ENCODE assay signal across 12 cellular contexts in genomic region chr7:65946895-65947294, GRCh38. TPM values are rescaled to one million over a fixed set of nuclear protein-coding genes. Genes with fewer than 3 reads are reported as not detected.
DNase-seq lines count a peak whose midpoint lies in the region; ATAC-seq, FAIRE-seq and TF ChIP-seq lines count a peak whose summit lies in the region.
"Had no signal": no experiment of that assay in that cellular context is flagged by ENCODE, and none has a peak within 500 bp of the region (broad histone marks: within the 10 kb centered on the region; RNA-seq: fewer than 3 reads in every experiment).

No MANE protein-coding gene starts in this region.

- no peaks in the 10 kb centered on the region for H3K79me2 ChIP-seq in keratinocyte (ENCODE audit: control insufficient read depth, insufficient read depth, low read length)

- no peak overlapping the region for H2AFZ ChIP-seq in keratinocyte (ENCODE audit: control insufficient read depth, low read length)
- H2AFZ ChIP-seq: hepatocyte had no signal

- H3K9me3 ChIP-seq in keratinocyte (ENCODE audit: control insufficient read depth, low read depth, low read length): no peaks in the 10 kb centered on the region
- H3K9me3 ChIP-seq in upper lobe of right lung: no peaks in the 10 kb centered on the region
- H3K9me3 ChIP-seq: Peyer's patch had no signal

- no peak overlapping the region for H3K4me3 Mint-ChIP-seq in activated CD4-positive, alpha-beta T cell treated with anti-CD3 and anti-CD28 coated beads, Interleukin-2, amount 10 ng/mL, durations not matched to agents 7 days and 5 days

- no peaks in the 10 kb centered on the region for H3K36me3 Mint-ChIP-seq in activated CD4-positive, alpha-beta T cell treated with anti-CD3 and anti-CD28 coated beads, Interleukin-2, amount 10 ng/mL, durations not matched to agents 7 days and 5 days (ENCODE audit: low read depth)

- CTCF ChIA-PET in activated CD4-positive, alpha-beta T cell treated with anti-CD3 and anti-CD28 coated beads, Interleukin-2, amount 10 ng/mL, durations not matched to agents 7 days and 5 days (lab: Charles Lee): no interaction called here

- no peaks in the 10 kb centered on the region for H3K9me3 Mint-ChIP-seq in activated CD4-positive, alpha-beta T cell treated with anti-CD3 and anti-CD28 coated beads, Interleukin-2, amount 10 ng/mL, durations not matched to agents 7 days and 5 days

- no peak for FAIRE-seq in keratinocyte (lab: Jason Lieb, UNC)

- H3K4me2 ChIP-seq in keratinocyte (ENCODE audit: control insufficient read depth, extremely low read depth, insufficient read depth, low read depth, low read length): no peak overlapping the region
- H3K4me2 ChIP-seq: hepatocyte, smooth muscle cell had no signal

- H3K27ac ChIP-seq in keratinocyte (ENCODE audit: control insufficient read depth, insufficient read depth, low read length): peak overlapping the region; percentile 11
- no peak overlapping the region for H3K27ac ChIP-seq in upper lobe of right lung
- H3K27ac ChIP-seq: hepatocyte, Peyer's patch had no signal

- H3K4me1 Mint-ChIP-seq in activated CD4-positive, alpha-beta T cell treated with anti-CD3 and anti-CD28 coated beads, Interleukin-2, amount 10 ng/mL, durations not matched to agents 7 days and 5 days: peaks cover 1% of the 10 kb centered on the region

- H3K4me1 ChIP-seq in keratinocyte (ENCODE audit: control insufficient read depth, extremely low read depth, insufficient read depth, low read length): no peaks in the 10 kb centered on the region
- H3K4me1 ChIP-seq in upper lobe of right lung: no peaks in the 10 kb centered on the region
- H3K4me1 ChIP-seq: Peyer's patch had no signal

- no peaks in the 10 kb centered on the region for H3K27me3 Mint-ChIP-seq in activated CD4-positive, alpha-beta T cell treated with anti-CD3 and anti-CD28 coated beads, Interleukin-2, amount 10 ng/mL, durations not matched to agents 7 days and 5 days

- POLR2A ChIA-PET in activated CD4-positive, alpha-beta T cell treated with anti-CD3 and anti-CD28 coated beads, Interleukin-2, amount 10 ng/mL, durations not matched to agents 7 days and 5 days (lab: Charles Lee): no interaction called here

- H3K27ac Mint-ChIP-seq in activated CD4-positive, alpha-beta T cell treated with anti-CD3 and anti-CD28 coated beads, Interleukin-2, amount 10 ng/mL, durations not matched to agents 7 days and 5 days: no peak overlapping the region

- H3K9me1 ChIP-seq in keratinocyte (ENCODE audit: control insufficient read depth, extremely low read depth, insufficient read depth, low read length): no peaks in the 10 kb centered on the region

- no peaks in the 10 kb centered on the region for H3K36me3 ChIP-seq in keratinocyte (ENCODE audit: control insufficient read depth in 2 of 2, extremely low read depth in 1 of 2, insufficient read depth in 2 of 2, low read length in 2 of 2)
- H3K36me3 ChIP-seq in upper lobe of right lung: no peaks in the 10 kb centered on the region
- H3K36me3 ChIP-seq: Peyer's patch had no signal

- no peak overlapping the region for H3K9ac ChIP-seq in keratinocyte (ENCODE audit: control insufficient read depth, extremely low read depth, insufficient read depth, low read length)

- no peaks in the 10 kb centered on the region for H4K20me1 ChIP-seq in keratinocyte (ENCODE audit: control insufficient read depth, extremely low read depth, insufficient read depth, low read length)

- TF ChIP-seq CTCF in astrocyte of the spinal cord (IDR thresholded peaks at IDR 0.05; ENCODE audit: low read depth, low read length) (no peak), keratinocyte (optimal IDR thresholded peaks at IDR 0.05 in 1 of 3, IDR thresholded peaks at IDR 0.05 in 1 of 3, conservative IDR thresholded peaks at IDR 0.05 in 1 of 3; ENCODE audit: extremely low read depth in 1 of 3, insufficient read depth in 2 of 3, low read length in 3 of 3) (no peak), upper lobe of right lung (IDR thresholded peaks at IDR 0.05) (no peak)

- in situ Hi-C loops in astrocyte of the spinal cord (cut with HindIII; ENCODE audit: low sequenced_read_pairs): no loop called here

- no peak overlapping the region for H3K4me3 ChIP-seq in astrocyte of the spinal cord (ENCODE audit: low read depth, low read length)
- H3K4me3 ChIP-seq in keratinocyte (ENCODE audit: control insufficient read depth in 2 of 3, extremely low read depth in 1 of 3, insufficient read depth in 2 of 3, low read depth in 1 of 3, low read length in 3 of 3): no peak overlapping the region
- no peak overlapping the region for H3K4me3 ChIP-seq in upper lobe of right lung
- H3K4me3 ChIP-seq: hepatocyte, Peyer's patch, smooth muscle cell had no signal

- intact Hi-C loops in upper lobe of right lung (cut with DNase I): no loop called here

- H3K27me3 ChIP-seq in keratinocyte (ENCODE audit: control insufficient read depth, extremely low read depth, insufficient read depth, low read length) (no peaks in the 10 kb centered on the region), upper lobe of right lung (no peaks in the 10 kb centered on the region)
- H3K27me3 ChIP-seq: hepatocyte, Peyer's patch had no signal

- ATAC-seq in upper lobe of right lung (peak; percentile 46), HG03097 (IDR thresholded peaks at IDR 0.05; ENCODE audit: low FRiP score, unreplicated experiment) (no peak)

- peak; percentile 13 for DNase-seq in activated CD4-positive, alpha-beta T cell treated with anti-CD3 and anti-CD28 coated beads, Interleukin-2, amount 10 ng/mL, durations not matched to agents 7 days and 5 days
- no peak for DNase-seq in activated CD4-positive, alpha-beta T cell treated with anti-CD3 and anti-CD28 coated beads for 1 hour
- DNase-seq in astrocyte of the spinal cord (ENCODE audit: low read depth, low spot score): peak; percentile 37
- DNase-seq in keratinocyte (ENCODE audit: low read depth, low spot score): no peak
- DNase-seq in upper lobe of right lung: no peak
- no peak for DNase-seq in epidermal melanocyte (ENCODE audit: insufficient read length, low spot score)
- no peak for DNase-seq in NCI-H1930 (lab: John Stamatoyannopoulos, UW)
- DNase-seq: stimulated activated CD8-positive, alpha-beta memory T cell treated with anti-CD3 and anti-CD28 coated beads, Interleukin-4, amount 100 ng/mL, for 48 hours had no signal

- dilution Hi-C loops in keratinocyte (cut with MboI; ENCODE audit: extremely low pct_ligation_motif_present, low sequenced_read_pairs): no loop called here

RNA-seq across cellular contexts. Expression of gene GUSB, which starts 35.1 kb away (rescaled TPM):
- total RNA-seq in activated CD4-positive, alpha-beta T cell treated with anti-CD3 and anti-CD28 coated beads, Interleukin-2, amount 10 ng/mL, durations not matched to agents 7 days and 5 days: 10 to 100 TPM; 63.3 to 66.2 TPM
- polyA plus RNA-seq in keratinocyte: 9.4 to 19.9 TPM (median 13.3 TPM) in 3 replicates
- polyA plus RNA-seq in keratinocyte (2011; ENCODE audit: low read depth): 11.3 TPM
- 6.9 and 10.9 TPM in 2 replicates for polyA plus RNA-seq in keratinocyte (2011; cell fraction: cytosol; rRNA removed)
- polyA plus RNA-seq in keratinocyte (2011; cell fraction: nucleus; rRNA removed): 27.8 and 29.3 TPM in 2 replicates
- 13.7 and 15.1 TPM in 2 replicates for polyA plus RNA-seq in keratinocyte (2012; ENCODE audit: low replicate concordance)
- polyA minus RNA-seq in keratinocyte: 13.0 to 30.2 TPM (median 17.9 TPM) in 3 replicates
- polyA minus RNA-seq in keratinocyte (2011; cell fraction: cytosol; rRNA and poly(A)+ RNA removed): 9.2 TPM
- polyA minus RNA-seq in keratinocyte (2011; cell fraction: nucleus; rRNA and poly(A)+ RNA removed): 9.2 and 9.6 TPM in 2 replicates
- 75.1 TPM for total RNA-seq in upper lobe of right lung

Comparison
In these comparisons a context has a peak if more than half of its experiments do, and no peak if none do; other contexts are left out.
1. DNase-seq: peak in activated CD4-positive, alpha-beta T cell treated with anti-CD3 and anti-CD28 coated beads, Interleukin-2, amount 10 ng/mL, durations not matched to agents 7 days and 5 days (single experiment) and astrocyte of the spinal cord (single experiment); none in activated CD4-positive, alpha-beta T cell treated with anti-CD3 and anti-CD28 coated beads for 1 hour (single experiment), keratinocyte (single experiment), upper lobe of right lung (single experiment), epidermal melanocyte (single experiment) and NCI-H1930 (0 of 2).